8 cellular contexts compared by ENCODE assay signal in the genomic region with DNA sequence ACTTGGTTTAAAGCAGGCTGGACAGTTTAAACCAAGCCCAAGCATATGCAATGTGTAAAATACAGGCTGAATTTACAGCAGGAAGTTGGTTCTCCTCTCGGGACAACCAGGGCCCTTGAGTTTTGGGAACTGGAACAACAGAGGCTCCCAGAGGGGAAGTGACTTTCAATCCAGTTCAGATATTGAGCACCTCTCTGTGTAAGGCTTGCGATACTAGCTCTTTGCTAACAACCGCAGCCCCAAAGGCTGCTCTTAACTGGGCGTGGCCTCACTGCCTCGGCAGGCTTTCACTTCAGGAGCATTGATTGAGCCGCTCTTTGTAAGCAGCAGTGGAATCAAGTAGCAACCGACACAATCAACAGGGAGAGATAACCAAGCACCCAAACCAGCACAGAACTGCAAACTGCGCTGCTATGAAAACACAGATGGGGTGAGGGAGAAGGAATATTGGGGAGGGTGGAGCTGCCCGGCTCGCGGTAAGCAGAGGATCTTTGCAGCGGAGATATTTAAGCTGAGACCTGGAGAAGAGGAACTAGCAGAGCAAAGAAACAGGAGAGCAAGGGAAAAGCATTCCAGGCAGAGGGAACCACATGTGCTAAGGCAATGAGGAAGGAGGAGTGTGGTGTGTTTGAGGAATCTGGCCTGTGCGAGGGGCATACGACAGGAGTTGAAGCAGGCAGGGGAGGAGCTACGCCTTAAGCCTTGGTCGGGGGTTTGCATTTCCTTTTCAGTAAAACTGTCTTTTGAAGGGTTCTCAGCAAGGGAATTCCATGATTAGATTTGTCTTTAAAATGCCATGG. TPM values are rescaled to one million over a fixed set of nuclear protein-coding genes. Genes with fewer than 3 reads are reported as not detected.
DNase-seq lines count a peak whose midpoint lies in the region; ATAC-seq and FAIRE-seq lines count a peak whose summit lies in the region.

No MANE protein-coding gene starts in this region.

- DNase-seq in GM18507 (ENCODE audit: extremely low spot score, insufficient read length, low read depth): no peak
- peak; percentile 15 for DNase-seq in NCI-H187 treated with DMSO at 0.1 percent for 48 hours (lab: John Stamatoyannopoulos, UW)
- peak; percentile 91 for DNase-seq in mesendoderm
- DNase-seq in stimulated activated CD8-positive, alpha-beta memory T cell treated with anti-CD3 and anti-CD28 coated beads, Interleukin-7, amount 100 ng/mL, for 24 hours (ENCODE audit: low read depth): peak; percentile 32
- no peak for DNase-seq in putamen (ENCODE audit: low spot score)

- peak; percentile 91 for ATAC-seq in HG02678 (IDR thresholded peaks at IDR 0.05; ENCODE audit: unreplicated experiment)
- ATAC-seq in activated CD4-positive, CD25-positive, alpha-beta regulatory T cell treated with anti-CD3 and anti-CD28 coated beads, Interleukin-2, amount 50 U/mL, for 24 hours: peak; percentile 94 to 97

- H3K36me3 ChIP-seq in ectodermal cell (ENCODE audit: control insufficient read depth, insufficient read depth, low read length): peaks cover 2% of the 10 kb centered on the region
- H3K36me3 ChIP-seq in mesendoderm (ENCODE audit: control insufficient read depth, insufficient read depth, low read length): no peaks in the 10 kb centered on the region

- H3K79me1 ChIP-seq in mesendoderm (ENCODE audit: low read length): peaks cover 9% of the 10 kb centered on the region

- H3K4ac ChIP-seq in mesendoderm (ENCODE audit: low read depth, low read length): peak overlapping the region; percentile 58

- no peak overlapping the region for H2BK120ac ChIP-seq in mesendoderm (ENCODE audit: low read depth, low read length)

- H3K18ac ChIP-seq in mesendoderm (ENCODE audit: low read length): peak overlapping the region; percentile 57

- H2BK5ac ChIP-seq in mesendoderm (ENCODE audit: low read length): peak overlapping the region; percentile 64

- H3K4me1 ChIP-seq in ectodermal cell (ENCODE audit: control insufficient read depth, insufficient read depth, low read length) (peaks cover 28% of the 10 kb centered on the region), mesendoderm (ENCODE audit: control insufficient read depth, low read depth, low read length) (peaks cover 9% of the 10 kb centered on the region)

- peak overlapping the region; percentile 31 for H3K4me2 ChIP-seq in mesendoderm (ENCODE audit: low read length)

- H3K79me2 ChIP-seq in mesendoderm (ENCODE audit: control insufficient read depth, insufficient read depth, low read length): peaks cover 7% of the 10 kb centered on the region

- peak overlapping the region; percentile 81 for H3K56ac ChIP-seq in mesendoderm (ENCODE audit: low read length)

- H2AK5ac ChIP-seq in mesendoderm (ENCODE audit: low read length): peak overlapping the region; percentile 11

- no peaks in the 10 kb centered on the region for H3K27me3 ChIP-seq in ectodermal cell (ENCODE audit: control insufficient read depth, insufficient read depth, low read length, poor library complexity, severe bottlenecking)
- H3K27me3 ChIP-seq in mesendoderm (ENCODE audit: insufficient read depth, low read length, poor library complexity): no peaks in the 10 kb centered on the region

- H2BK15ac ChIP-seq in mesendoderm (replicated peaks; ENCODE audit: low read depth): no peak overlapping the region

- H3K27ac ChIP-seq in ectodermal cell (ENCODE audit: insufficient read depth, low read depth, low read length, poor library complexity, severe bottlenecking): peak overlapping the region; percentile 98
- peak overlapping the region; percentile 89 for H3K27ac ChIP-seq in mesendoderm (ENCODE audit: low read depth, low read length)

- peak; percentile 94 for FAIRE-seq in GM18507 (lab: Jason Lieb, UNC)

- no peak overlapping the region for H4K8ac ChIP-seq in mesendoderm (ENCODE audit: low read depth, low read length)

- H3K4me3 ChIP-seq in ectodermal cell (ENCODE audit: insufficient read depth, low read depth, low read length): peak overlapping the region; percentile 34
- H3K4me3 ChIP-seq in mesendoderm (ENCODE audit: low read length): peak overlapping the region; percentile 1

- no peaks in the 10 kb centered on the region for H3K9me3 ChIP-seq in ectodermal cell (ENCODE audit: control insufficient read depth, low read length)

- WGBS in ectodermal cell, 2 experiments: 5 to 8% methylated on average over 16 of the region's 16 CpGs
- WGBS in mesendoderm (ENCODE audit: extremely low coverage, insufficient coverage, low lambda C conversion rate): no CpG with 5 or more reads among the region's 16 CpGs

- H3K23ac ChIP-seq in mesendoderm (ENCODE audit: low read length): peak overlapping the region; percentile 39

- H4K5ac ChIP-seq in mesendoderm (ENCODE audit: low read length): peak overlapping the region; percentile 68

- H3K9ac ChIP-seq in mesendoderm (ENCODE audit: low read length): peak overlapping the region; percentile 75

RNA-seq across cellular contexts. Expression of a gene that starts 17.3 kb away (rescaled TPM):
- 103 TPM for polyA plus RNA-seq in ectodermal cell (2013, experiment 1 of 4)
- polyA plus RNA-seq in ectodermal cell (2013, experiment 2 of 4): 102 TPM
- polyA plus RNA-seq in ectodermal cell (2013, experiment 3 of 4): 74.3 TPM
- 72.7 TPM for polyA plus RNA-seq in ectodermal cell (2013, experiment 4 of 4)
- 150 TPM for polyA plus RNA-seq in mesendoderm (2013, experiment 1 of 2)
- 152 TPM for polyA plus RNA-seq in mesendoderm (2013, experiment 2 of 2)

Comparison
In these comparisons a context has a peak if more than half of its experiments do, and no peak if none do; other contexts are left out.
1. DNase-seq: peak in NCI-H187 treated with DMSO at 0.1 percent for 48 hours (single experiment), mesendoderm (single experiment) and stimulated activated CD8-positive, alpha-beta memory T cell treated with anti-CD3 and anti-CD28 coated beads, Interleukin-7, amount 100 ng/mL, for 24 hours (single experiment); none in GM18507 (single experiment) and putamen (single experiment).